Comparison of ENCODE assay signal across 1 cellular context in genomic region chr3:47802734-47803477, GRCh38.
TF ChIP-seq lines count a peak whose summit lies in the region.

DHX30 (plus strand) TSS chr3:47803138; CDS start chr3:47810684, 7,546 bp downstream.

TF ChIP-seq in SK-N-SH, 30 proteins besides CTCF, POLR2A, EP300 and RAD21 (continued from another document):
- TF ChIP-seq SMC3 (IDR thresholded peaks at IDR 0.05; ENCODE audit: low read depth, low read length) (no peak), TAF1 (IDR thresholded peaks at IDR 0.05; ENCODE audit: borderline replicate concordance, low read depth, low read length) (peak; percentile 62; the same call in 1 of the 2 replicates), NRF1 (IDR thresholded peaks at IDR 0.05; ENCODE audit: low read depth, low read length) (peak; percentile 72), IRF3 (IDR thresholded peaks at IDR 0.05; ENCODE audit: low read depth, low read length) (no peak), REST (IDR thresholded peaks at IDR 0.05; ENCODE audit: low read depth, low read length) (no peak; the same call in 1 of the 2 replicates), RCOR1 (IDR thresholded peaks at IDR 0.05; ENCODE audit: low read length) (no peak), ELF1 (IDR thresholded peaks at IDR 0.05) (no peak; the same call in 1 of the 2 replicates), EZH2phosphoT487 (IDR thresholded peaks at IDR 0.05; ENCODE audit: borderline replicate concordance, low read depth) (no peak), MAX (IDR thresholded peaks at IDR 0.05; ENCODE audit: low read depth) (peak; percentile 5; the same call in 1 of the 2 replicates), GABPA (IDR thresholded peaks at IDR 0.05; ENCODE audit: low read depth) (peak; percentile 90), MEF2A (IDR thresholded peaks at IDR 0.05; ENCODE audit: borderline replicate concordance, low read depth) (no peak), TEAD4 (IDR thresholded peaks at IDR 0.05; ENCODE audit: borderline replicate concordance, insufficient read depth) (no peak), SIN3A (IDR thresholded peaks at IDR 0.05; ENCODE audit: borderline replicate concordance, low read depth, low read length) (peak; percentile 41; the same call in 1 of the 2 replicates)
